In the genomic region with DNA sequence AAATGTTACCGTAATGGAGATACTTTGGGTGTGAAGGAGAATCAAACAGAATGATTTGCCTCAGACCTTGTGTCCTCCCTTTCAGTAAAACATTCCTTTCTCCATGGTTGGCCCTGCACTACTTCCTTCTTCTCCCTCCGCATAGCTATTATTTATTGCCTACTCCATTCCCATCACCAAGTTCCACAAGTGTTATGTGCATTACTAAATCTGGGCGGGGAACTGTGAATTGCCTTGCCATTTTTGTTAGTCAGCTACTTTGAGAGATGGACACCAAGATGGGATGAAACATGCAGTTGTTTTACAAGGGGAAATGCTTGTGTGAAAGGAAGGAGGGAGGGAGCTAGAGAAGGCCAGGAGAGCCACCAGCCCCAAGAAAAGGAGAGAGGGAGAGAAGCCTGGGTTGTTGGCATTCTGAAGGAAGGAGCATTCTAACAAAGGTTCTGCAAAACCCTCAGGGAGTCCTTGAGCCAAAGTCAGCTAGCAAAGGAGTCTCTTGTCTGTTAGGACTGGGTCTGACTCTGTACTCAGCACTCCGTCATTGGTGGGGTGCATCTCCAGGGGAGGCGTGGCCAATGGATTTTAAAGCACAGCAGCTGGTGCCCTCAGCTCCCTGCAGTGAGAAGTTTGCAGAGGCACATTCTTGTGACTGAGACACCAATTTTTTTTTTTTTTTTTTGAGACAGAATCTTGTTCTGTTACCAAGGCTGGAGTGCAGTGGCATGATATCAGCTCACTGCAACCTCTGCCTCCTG, we compare ENCODE assay signal across 1 cellular context.
TF ChIP-seq lines count a peak whose summit lies in the region.

No MANE protein-coding gene starts in this region.

TF ChIP-seq in GM23338, 12 proteins besides CTCF, POLR2A, EP300 and RAD21 (continued from another document):
- TF ChIP-seq, protein P1, sequence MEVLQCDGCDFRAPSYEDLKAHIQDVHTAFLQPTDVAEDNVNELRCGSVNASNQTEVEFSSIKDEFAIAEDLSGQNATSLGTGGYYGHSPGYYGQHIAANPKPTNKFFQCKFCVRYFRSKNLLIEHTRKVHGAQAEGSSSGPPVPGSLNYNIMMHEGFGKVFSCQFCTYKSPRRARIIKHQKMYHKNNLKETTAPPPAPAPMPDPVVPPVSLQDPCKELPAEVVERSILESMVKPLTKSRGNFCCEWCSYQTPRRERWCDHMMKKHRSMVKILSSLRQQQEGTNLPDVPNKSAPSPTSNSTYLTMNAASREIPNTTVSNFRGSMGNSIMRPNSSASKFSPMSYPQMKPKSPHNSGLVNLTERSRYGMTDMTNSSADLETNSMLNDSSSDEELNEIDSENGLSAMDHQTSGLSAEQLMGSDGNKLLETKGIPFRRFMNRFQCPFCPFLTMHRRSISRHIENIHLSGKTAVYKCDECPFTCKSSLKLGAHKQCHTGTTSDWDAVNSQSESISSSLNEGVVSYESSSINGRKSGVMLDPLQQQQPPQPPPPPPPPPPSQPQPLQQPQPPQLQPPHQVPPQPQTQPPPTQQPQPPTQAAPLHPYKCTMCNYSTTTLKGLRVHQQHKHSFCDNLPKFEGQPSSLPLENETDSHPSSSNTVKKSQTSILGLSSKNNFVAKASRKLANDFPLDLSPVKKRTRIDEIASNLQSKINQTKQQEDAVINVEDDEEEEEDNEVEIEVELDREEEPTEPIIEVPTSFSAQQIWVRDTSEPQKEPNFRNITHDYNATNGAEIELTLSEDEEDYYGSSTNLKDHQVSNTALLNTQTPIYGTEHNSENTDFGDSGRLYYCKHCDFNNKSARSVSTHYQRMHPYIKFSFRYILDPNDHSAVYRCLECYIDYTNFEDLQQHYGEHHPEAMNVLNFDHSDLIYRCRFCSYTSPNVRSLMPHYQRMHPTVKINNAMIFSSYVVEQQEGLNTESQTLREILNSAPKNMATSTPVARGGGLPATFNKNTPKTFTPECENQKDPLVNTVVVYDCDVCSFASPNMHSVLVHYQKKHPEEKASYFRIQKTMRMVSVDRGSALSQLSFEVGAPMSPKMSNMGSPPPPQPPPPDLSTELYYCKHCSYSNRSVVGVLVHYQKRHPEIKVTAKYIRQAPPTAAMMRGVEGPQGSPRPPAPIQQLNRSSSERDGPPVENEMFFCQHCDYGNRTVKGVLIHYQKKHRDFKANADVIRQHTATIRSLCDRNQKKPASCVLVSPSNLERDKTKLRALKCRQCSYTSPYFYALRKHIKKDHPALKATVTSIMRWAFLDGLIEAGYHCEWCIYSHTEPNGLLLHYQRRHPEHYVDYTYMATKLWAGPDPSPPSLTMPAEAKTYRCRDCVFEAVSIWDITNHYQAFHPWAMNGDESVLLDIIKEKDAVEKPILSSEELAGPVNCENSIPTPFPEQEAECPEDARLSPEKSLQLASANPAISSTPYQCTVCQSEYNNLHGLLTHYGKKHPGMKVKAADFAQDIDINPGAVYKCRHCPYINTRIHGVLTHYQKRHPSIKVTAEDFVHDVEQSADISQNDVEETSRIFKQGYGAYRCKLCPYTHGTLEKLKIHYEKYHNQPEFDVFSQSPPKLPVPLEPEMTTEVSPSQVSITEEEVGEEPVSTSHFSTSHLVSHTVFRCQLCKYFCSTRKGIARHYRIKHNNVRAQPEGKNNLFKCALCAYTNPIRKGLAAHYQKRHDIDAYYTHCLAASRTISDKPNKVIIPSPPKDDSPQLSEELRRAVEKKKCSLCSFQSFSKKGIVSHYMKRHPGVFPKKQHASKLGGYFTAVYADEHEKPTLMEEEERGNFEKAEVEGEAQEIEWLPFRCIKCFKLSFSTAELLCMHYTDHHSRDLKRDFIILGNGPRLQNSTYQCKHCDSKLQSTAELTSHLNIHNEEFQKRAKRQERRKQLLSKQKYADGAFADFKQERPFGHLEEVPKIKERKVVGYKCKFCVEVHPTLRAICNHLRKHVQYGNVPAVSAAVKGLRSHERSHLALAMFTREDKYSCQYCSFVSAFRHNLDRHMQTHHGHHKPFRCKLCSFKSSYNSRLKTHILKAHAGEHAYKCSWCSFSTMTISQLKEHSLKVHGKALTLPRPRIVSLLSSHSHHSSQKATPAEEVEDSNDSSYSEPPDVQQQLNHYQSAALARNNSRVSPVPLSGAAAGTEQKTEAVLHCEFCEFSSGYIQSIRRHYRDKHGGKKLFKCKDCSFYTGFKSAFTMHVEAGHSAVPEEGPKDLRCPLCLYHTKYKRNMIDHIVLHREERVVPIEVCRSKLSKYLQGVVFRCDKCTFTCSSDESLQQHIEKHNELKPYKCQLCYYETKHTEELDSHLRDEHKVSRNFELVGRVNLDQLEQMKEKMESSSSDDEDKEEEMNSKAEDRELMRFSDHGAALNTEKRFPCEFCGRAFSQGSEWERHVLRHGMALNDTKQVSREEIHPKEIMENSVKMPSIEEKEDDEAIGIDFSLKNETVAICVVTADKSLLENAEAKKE (CRISPR knock-in tag; IDR thresholded peaks at IDR 0.05) = no peak
- TF ChIP-seq, protein P2, sequence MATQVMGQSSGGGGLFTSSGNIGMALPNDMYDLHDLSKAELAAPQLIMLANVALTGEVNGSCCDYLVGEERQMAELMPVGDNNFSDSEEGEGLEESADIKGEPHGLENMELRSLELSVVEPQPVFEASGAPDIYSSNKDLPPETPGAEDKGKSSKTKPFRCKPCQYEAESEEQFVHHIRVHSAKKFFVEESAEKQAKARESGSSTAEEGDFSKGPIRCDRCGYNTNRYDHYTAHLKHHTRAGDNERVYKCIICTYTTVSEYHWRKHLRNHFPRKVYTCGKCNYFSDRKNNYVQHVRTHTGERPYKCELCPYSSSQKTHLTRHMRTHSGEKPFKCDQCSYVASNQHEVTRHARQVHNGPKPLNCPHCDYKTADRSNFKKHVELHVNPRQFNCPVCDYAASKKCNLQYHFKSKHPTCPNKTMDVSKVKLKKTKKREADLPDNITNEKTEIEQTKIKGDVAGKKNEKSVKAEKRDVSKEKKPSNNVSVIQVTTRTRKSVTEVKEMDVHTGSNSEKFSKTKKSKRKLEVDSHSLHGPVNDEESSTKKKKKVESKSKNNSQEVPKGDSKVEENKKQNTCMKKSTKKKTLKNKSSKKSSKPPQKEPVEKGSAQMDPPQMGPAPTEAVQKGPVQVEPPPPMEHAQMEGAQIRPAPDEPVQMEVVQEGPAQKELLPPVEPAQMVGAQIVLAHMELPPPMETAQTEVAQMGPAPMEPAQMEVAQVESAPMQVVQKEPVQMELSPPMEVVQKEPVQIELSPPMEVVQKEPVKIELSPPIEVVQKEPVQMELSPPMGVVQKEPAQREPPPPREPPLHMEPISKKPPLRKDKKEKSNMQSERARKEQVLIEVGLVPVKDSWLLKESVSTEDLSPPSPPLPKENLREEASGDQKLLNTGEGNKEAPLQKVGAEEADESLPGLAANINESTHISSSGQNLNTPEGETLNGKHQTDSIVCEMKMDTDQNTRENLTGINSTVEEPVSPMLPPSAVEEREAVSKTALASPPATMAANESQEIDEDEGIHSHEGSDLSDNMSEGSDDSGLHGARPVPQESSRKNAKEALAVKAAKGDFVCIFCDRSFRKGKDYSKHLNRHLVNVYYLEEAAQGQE (IDR thresholded peaks at IDR 0.05; ENCODE audit: unreplicated experiment) = no peak
- no peak for TF ChIP-seq EZH2phosphoT487 (IDR thresholded peaks at IDR 0.05; ENCODE audit: unreplicated experiment)
- no peak for TF ChIP-seq POLR2AphosphoS5 (IDR thresholded peaks at IDR 0.05; ENCODE audit: low read depth)
- TF ChIP-seq ZNF331 (CRISPR knock-in tag; IDR thresholded peaks at IDR 0.05; ENCODE audit: low read depth) = no peak
- TF ChIP-seq NANOG (IDR thresholded peaks at IDR 0.05; ENCODE audit: borderline replicate concordance) = no peak
- TF ChIP-seq, protein P3, sequence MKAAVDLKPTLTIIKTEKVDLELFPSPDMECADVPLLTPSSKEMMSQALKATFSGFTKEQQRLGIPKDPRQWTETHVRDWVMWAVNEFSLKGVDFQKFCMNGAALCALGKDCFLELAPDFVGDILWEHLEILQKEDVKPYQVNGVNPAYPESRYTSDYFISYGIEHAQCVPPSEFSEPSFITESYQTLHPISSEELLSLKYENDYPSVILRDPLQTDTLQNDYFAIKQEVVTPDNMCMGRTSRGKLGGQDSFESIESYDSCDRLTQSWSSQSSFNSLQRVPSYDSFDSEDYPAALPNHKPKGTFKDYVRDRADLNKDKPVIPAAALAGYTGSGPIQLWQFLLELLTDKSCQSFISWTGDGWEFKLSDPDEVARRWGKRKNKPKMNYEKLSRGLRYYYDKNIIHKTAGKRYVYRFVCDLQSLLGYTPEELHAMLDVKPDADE (IDR thresholded peaks at IDR 0.05) = no peak
